Comparison of ENCODE assay signal across 34 cellular contexts in the genomic region with DNA sequence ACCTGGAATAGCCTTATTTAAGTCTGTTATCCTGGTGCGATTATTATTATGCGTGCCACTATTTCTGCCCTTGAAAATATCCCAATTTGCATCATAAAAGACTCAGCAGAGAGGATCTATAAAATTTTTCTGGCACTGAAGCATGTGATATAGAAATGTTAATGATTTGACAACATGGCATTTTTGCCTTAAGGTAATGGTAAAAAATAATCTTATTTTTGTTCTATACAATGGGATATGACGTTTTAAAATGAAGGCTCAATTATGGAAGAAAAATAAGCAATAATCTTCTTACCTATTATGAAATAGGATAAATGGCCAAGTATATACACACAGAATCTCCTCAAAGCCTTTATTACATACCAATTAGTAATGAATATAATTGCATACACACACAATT.
"Had no signal": no experiment of that assay in that cellular context is flagged by ENCODE, and none has a peak within 500 bp of the region (broad histone marks: within the 10 kb centered on the region; RNA-seq: fewer than 3 reads in every experiment).

No MANE protein-coding gene starts in this region.

- H3K9me3 ChIP-seq: body of pancreas, breast epithelium, colonic mucosa had no signal

- H3K4me1 ChIP-seq: adrenal gland, breast epithelium, colonic mucosa had no signal

- FAIRE-seq: astrocyte, TTC549 had no signal

- ATAC-seq: activated CD8-positive, alpha-beta T cell treated with anti-CD3 and anti-CD28 coated beads for 36 hours; activated naive CD4-positive, alpha-beta T cell treated with anti-CD3 and anti-CD28 coated beads, Interleukin-2, amount 50 U/mL, for 72 hours; activated T-cell treated with anti-CD3 and anti-CD28 coated beads, Interleukin-2, amount 50 U/mL, for 4 hours; activated T-cell treated with anti-CD3 and anti-CD28 coated beads, Interleukin-2, amount 50 U/mL, for 72 hours; activated T-helper 17 cell treated with anti-CD3 and anti-CD28 coated beads, Interleukin-2, amount 50 U/mL, for 72 hours; body of pancreas had no signal

- H3K36me3 ChIP-seq: adrenal gland, brain microvascular endothelial cell, breast epithelium, colonic mucosa had no signal

- H3K27ac ChIP-seq: adrenal gland, body of pancreas, brain microvascular endothelial cell, breast epithelium, colonic mucosa, VCaP had no signal

- H3K27me3 ChIP-seq: adrenal gland, body of pancreas, brain microvascular endothelial cell, breast epithelium, colonic mucosa had no signal

- H3K4me3 ChIP-seq: adrenal gland, body of pancreas, breast epithelium, colonic mucosa had no signal

- DNase-seq: activated B cell treated with CpG ODN at 0.5 μM for 24 hours; activated CD4-positive, alpha-beta memory T cell treated with anti-CD3 and anti-CD28 coated beads for 36 hours; activated CD4-positive, alpha-beta T cell treated with anti-CD3 and anti-CD28 coated beads for 4 hours; activated CD4-positive, alpha-beta T cell treated with anti-CD3 and anti-CD28 coated beads, Interleukin-2, amount 10 ng/mL, durations not matched to agents 24 days and 14 days; activated CD4-positive, alpha-beta T cell treated with anti-CD3 and anti-CD28 coated beads, Interleukin-2, amount 50 U/mL, for 1 hour; activated CD4-positive, alpha-beta T cell treated with anti-CD3 and anti-CD28 coated beads, Interleukin-2, amount 50 U/mL, for 4 hours; activated CD4-positive, CD25-positive, alpha-beta regulatory T cell treated with anti-CD3 and anti-CD28 coated beads, Interleukin-2, amount 50 U/mL, for 72 hours; activated CD8-positive, alpha-beta memory T cell treated with anti-CD3 and anti-CD28 coated beads, Interleukin-2, amount 50 U/mL, for 4 hours; activated CD8-positive, alpha-beta T cell treated with anti-CD3 and anti-CD28 coated beads for 36 hours; activated effector memory CD4-positive, alpha-beta T cell treated with anti-CD3 and anti-CD28 coated beads, Interleukin-2, amount 50 U/mL, for 16 hours; activated gamma-delta T cell treated with Interleukin-2 at 50 U/mL for 16 hours; activated naive CD4-positive, alpha-beta T cell; activated naive CD4-positive, alpha-beta T cell treated with anti-CD3 and anti-CD28 coated beads for 36 hours; activated naive CD4-positive, alpha-beta T cell treated with anti-CD3 and anti-CD28 coated beads, Interleukin-2, amount 50 U/mL, for 16 hours; activated naive CD8-positive, alpha-beta T cell treated with anti-CD3 and anti-CD28 coated beads for 36 hours; activated T-cell treated with anti-CD3 and anti-CD28 coated beads for 4 hours; activated T-cell treated with anti-CD3 and anti-CD28 coated beads, Interleukin-2, amount 50 U/mL, for 1 hour; activated T-cell treated with anti-CD3 and anti-CD28 coated beads, Interleukin-2, amount 50 U/mL, for 4 hours; activated T-cell treated with anti-CD3 and anti-CD28 coated beads, Interleukin-2, amount 50 U/mL, for 72 hours; adrenal gland; amniotic stem cell; aorta; body of pancreas; brain microvascular endothelial cell; central memory CD4-positive, alpha-beta T cell; colonic mucosa; T-helper 2 cell; T-helper 9 cell had no signal
